18 cellular contexts compared by ENCODE assay signal in the genomic region with DNA sequence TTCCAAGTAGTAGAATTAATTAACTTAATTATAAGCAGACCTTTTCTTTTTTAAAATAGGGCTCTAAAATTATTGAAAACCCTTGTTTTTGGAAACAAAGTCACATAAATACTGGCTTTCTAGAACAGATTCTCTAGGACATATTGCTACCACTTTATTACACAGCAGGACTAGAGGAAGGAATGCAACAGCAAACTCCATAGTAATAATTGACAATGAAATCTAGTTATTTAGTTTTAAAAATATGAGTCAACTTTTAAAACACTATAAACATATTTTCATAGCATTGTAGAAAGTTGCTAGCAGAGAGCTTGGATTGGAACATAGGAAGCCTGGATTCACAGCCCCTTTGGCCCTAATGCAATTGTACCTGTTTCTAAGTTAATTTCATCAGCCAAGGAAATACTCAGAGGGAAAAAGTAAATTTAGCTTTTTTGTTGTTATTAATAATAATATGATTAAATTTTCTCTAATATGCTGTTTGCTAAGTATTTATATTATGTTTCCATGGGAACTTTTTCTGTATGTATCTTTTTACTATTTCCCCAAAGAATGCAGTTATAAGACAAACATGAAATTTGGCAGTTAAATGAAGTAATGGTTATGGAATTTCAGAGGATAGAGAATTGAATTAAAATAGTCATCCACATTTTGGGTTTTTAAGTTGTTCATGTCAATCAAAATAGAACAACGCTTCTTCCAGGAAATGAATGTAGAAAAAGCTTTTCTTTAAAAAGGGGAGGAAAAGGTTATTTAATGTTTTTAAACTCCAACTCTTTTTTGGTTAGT. TPM values are rescaled to one million over a fixed set of nuclear protein-coding genes. Genes with fewer than 3 reads are reported as not detected.
DNase-seq lines count a peak whose midpoint lies in the region; ATAC-seq and TF ChIP-seq lines count a peak whose summit lies in the region.
"Had no signal": no experiment of that assay in that cellular context is flagged by ENCODE, and none has a peak within 500 bp of the region (broad histone marks: within the 10 kb centered on the region; RNA-seq: fewer than 3 reads in every experiment).

No MANE protein-coding gene starts in this region.

- WGBS in GM23248 (ENCODE audit: low coverage in 1 of 2, low lambda C conversion rate in 2 of 2, missing lambda C conversion rate in 2 of 2), 2 experiments: 91 to 97% methylated on average over 1 of the region's 1 CpG
- WGBS in smooth muscle cell (ENCODE audit: low lambda C conversion rate): 100% methylated on average over 1 of the region's 1 CpG

- H3K27me3 Mint-ChIP-seq in CD4-positive, alpha-beta T cell: peaks cover 9% of the 10 kb centered on the region

- H3K79me2 ChIP-seq in GM23248 (ENCODE audit: insufficient read depth) (no peaks in the 10 kb centered on the region), smooth muscle cell (ENCODE audit: low read depth) (peaks cover 38% of the 10 kb centered on the region)

- H3K4me1 ChIP-seq in GM23248 (ENCODE audit: insufficient read depth) (peaks cover 23% of the 10 kb centered on the region), ascending aorta (peaks cover 3 to 8% of the 10 kb centered on the region in 2 donors), smooth muscle cell (ENCODE audit: low read depth) (peaks cover 3% of the 10 kb centered on the region)
- H3K4me1 ChIP-seq: adrenal gland, left lung, sigmoid colon had no signal

- H3K9me3 ChIP-seq in GM23248 (ENCODE audit: low read depth) (no peaks in the 10 kb centered on the region), ascending aorta (no peaks in the 10 kb centered on the region), smooth muscle cell (replicated peaks; ENCODE audit: low read depth) (no peaks in the 10 kb centered on the region)
- no peaks in the 10 kb centered on the region for H3K9me3 ChIP-seq in CD4-positive, alpha-beta T cell (ENCODE audit: control insufficient read depth, low read length)
- H3K9me3 ChIP-seq: adrenal gland, gastroesophageal sphincter, left lung, sigmoid colon had no signal

- H3K4me3 Mint-ChIP-seq in CD4-positive, alpha-beta T cell: no peak overlapping the region
- H3K4me3 Mint-ChIP-seq: CD14-positive monocyte had no signal

- in situ Hi-C loops in GM23248 (cut with MboI): no loop called here

- no peak overlapping the region for H2AFZ ChIP-seq in GM23248
- H2AFZ ChIP-seq in smooth muscle cell (ENCODE audit: low read depth): no peak overlapping the region

- H3K4me3 ChIP-seq in GM23248 (no peak overlapping the region), ascending aorta (no peak overlapping the region), fibroblast of pulmonary artery (replicated peaks; ENCODE audit: low read depth, low read length) (no peak overlapping the region), smooth muscle cell (no peak overlapping the region)
- H3K4me3 ChIP-seq: adrenal gland, gastroesophageal sphincter, left lung, sigmoid colon had no signal

- H3K4me2 ChIP-seq in GM23248 (ENCODE audit: unreplicated experiment) (peak overlapping the region; percentile 29), smooth muscle cell (no peak overlapping the region)

- H4K20me1 ChIP-seq in GM23248 (ENCODE audit: insufficient read depth): no peaks in the 10 kb centered on the region
- peaks cover 100% of the 10 kb centered on the region for H4K20me1 ChIP-seq in smooth muscle cell (ENCODE audit: low read depth)

- H3K27me3 ChIP-seq in GM23248 (replicated peaks; ENCODE audit: insufficient read depth) (no peaks in the 10 kb centered on the region), ascending aorta (no peaks in the 10 kb centered on the region), smooth muscle cell (ENCODE audit: low read depth) (no peaks in the 10 kb centered on the region)
- peaks cover 5% of the 10 kb centered on the region for H3K27me3 ChIP-seq in CD4-positive, alpha-beta T cell (ENCODE audit: control insufficient read depth, insufficient read depth, low read length)
- H3K27me3 ChIP-seq: adrenal gland, gastroesophageal sphincter, left lung, sigmoid colon had no signal

- no peak for ATAC-seq in CD4-positive, alpha-beta T cell (ENCODE audit: poor library complexity)
- ATAC-seq: gastroesophageal sphincter, left lung had no signal

- DNase-seq in GM23248: peak; percentile 34
- no peak for DNase-seq in ascending aorta (ENCODE audit: low spot score in 2 of 2)
- DNase-seq in fibroblast of pulmonary artery (ENCODE audit: low read depth): peak; percentile 36
- DNase-seq in smooth muscle cell (lab: John Stamatoyannopoulos, UW; ENCODE audit: unreplicated experiment): no peak
- no peak for DNase-seq in iPS-NIHi7 (ENCODE audit: extremely low spot score)
- no peak for DNase-seq in CD4-positive, alpha-beta T cell
- no peak for DNase-seq in HUDEP-2 (lab: John Stamatoyannopoulos, UW; ENCODE audit: unreplicated experiment in 76 of 76)
- DNase-seq: activated CD4-positive, alpha-beta T cell treated with anti-CD3 and anti-CD28 coated beads for 1 hour; adrenal gland; DMS153; left lung; NCI-H774; occipital lobe; sigmoid colon; T-helper 9 cell had no signal

- H3K27ac Mint-ChIP-seq in CD4-positive, alpha-beta T cell: no peak overlapping the region
- H3K27ac Mint-ChIP-seq: activated T-helper 2 cell treated with anti-CD3 and anti-CD28 coated beads, Interferon-gamma antibody, Interleukin-2, Interleukin-4, amounts not matched to agents 10 μg/mL and 5 μg/mL and 100 μg/mL, durations not matched to agents 14 hours and 24 hours and 36 hours had no signal

- intact Hi-C loops in ascending aorta (cut with DNase I): no loop called here
- intact Hi-C loops in CD4-positive, alpha-beta T cell (cut with DNase I, micrococcal nuclease): no loop called here

- CTCF ChIA-PET in CD4-positive, alpha-beta T cell (lab: Charles Lee): no interaction called here

- H3K4me1 Mint-ChIP-seq in CD4-positive, alpha-beta T cell (ENCODE audit: low read depth): no peaks in the 10 kb centered on the region
- H3K4me1 Mint-ChIP-seq: CD14-positive monocyte had no signal

- H3F3A ChIP-seq in GM23248 (ENCODE audit: insufficient read depth) (peaks cover 7% of the 10 kb centered on the region; the same call in 1 of the 2 replicates), smooth muscle cell (ENCODE audit: low read depth) (peaks cover 75% of the 10 kb centered on the region)

- H3K9me2 ChIP-seq in GM23248 (ENCODE audit: insufficient read depth): no peaks in the 10 kb centered on the region

- POLR2A ChIA-PET in CD4-positive, alpha-beta T cell (lab: Charles Lee): no interaction called here

- H3K27ac ChIP-seq in GM23248 (0 out of 2 replicates have a peak overlapping the region, but pooled peaks have one; percentile 15), ascending aorta (peak overlapping the region; percentile 8 to 48), smooth muscle cell (ENCODE audit: low read depth) (peak overlapping the region; percentile 72)
- no peak overlapping the region for H3K27ac ChIP-seq in CD4-positive, alpha-beta T cell (ENCODE audit: low read depth, low read length)
- H3K27ac ChIP-seq: adrenal gland, gastroesophageal sphincter, left lung had no signal

- H3K9ac ChIP-seq in GM23248 (no peak overlapping the region), smooth muscle cell (ENCODE audit: low read depth) (no peak overlapping the region)

- no peak for TF ChIP-seq CTCF in ascending aorta (IDR thresholded peaks at IDR 0.05)
- peak; percentile 24 for TF ChIP-seq CTCF in fibroblast of pulmonary artery (IDR thresholded peaks at IDR 0.05; ENCODE audit: low read length, missing control alignments)
- no peak for TF ChIP-seq CTCF in smooth muscle cell (IDR thresholded peaks at IDR 0.05; ENCODE audit: borderline replicate concordance, insufficient read depth, poor library complexity, severe bottlenecking)
- TF ChIP-seq CTCF in CD4-positive, alpha-beta T cell (IDR thresholded peaks at IDR 0.05): no peak

- peaks cover 52% of the 10 kb centered on the region for H3K36me3 ChIP-seq in GM23248 (ENCODE audit: low read depth)
- H3K36me3 ChIP-seq in ascending aorta: peaks cover 10 to 29% of the 10 kb centered on the region in 2 donors
- peaks cover 49% of the 10 kb centered on the region for H3K36me3 ChIP-seq in smooth muscle cell (ENCODE audit: low read depth)
- H3K36me3 ChIP-seq: adrenal gland, gastroesophageal sphincter, sigmoid colon had no signal

- H3K9me3 Mint-ChIP-seq in CD4-positive, alpha-beta T cell: no peaks in the 10 kb centered on the region
- H3K9me3 Mint-ChIP-seq: activated T-helper 2 cell treated with anti-CD3 and anti-CD28 coated beads, Interferon-gamma antibody, Interleukin-2, Interleukin-4, amounts not matched to agents 10 μg/mL and 5 μg/mL and 100 μg/mL, durations not matched to agents 14 hours and 24 hours and 36 hours had no signal

- no peaks in the 10 kb centered on the region for H3K36me3 Mint-ChIP-seq in CD4-positive, alpha-beta T cell (ENCODE audit: low read depth)

RNA-seq across cellular contexts. Expression of a gene that starts 45.6 kb away (rescaled TPM):
- total RNA-seq in GM23248 (2014; rRNA removed; shearing (Covaris generic)): 241 and 327 TPM in 2 replicates
- 98.5 and 98.9 TPM in 2 replicates for polyA plus RNA-seq in GM23248 (2016; fragmentation: Nextera tagmentation; extraction: Ambion mirVana)
- 333 TPM for total RNA-seq in ascending aorta
- total RNA-seq in smooth muscle cell: 2,724 and 3,065 TPM in 2 replicates
- 551 and 702 TPM in 2 replicates for polyA plus RNA-seq in smooth muscle cell
- total RNA-seq in CD4-positive, alpha-beta T cell: 1 to 10 TPM; 6.4 to 7.1 TPM
- total RNA-seq: activated T-helper 2 cell treated with anti-CD3 and anti-CD28 coated beads, Interferon-gamma antibody, Interleukin-2, Interleukin-4, amounts not matched to agents 10 μg/mL and 5 μg/mL and 100 μg/mL, durations not matched to agents 14 hours and 24 hours and 36 hours had no signal

Comparison
In these comparisons a context has a peak if more than half of its experiments do, and no peak if none do; other contexts are left out.
1. DNase-seq: peak in GM23248 (single experiment) and fibroblast of pulmonary artery (single experiment); none in ascending aorta (0 of 2), smooth muscle cell (single experiment), iPS-NIHi7 (single experiment), CD4-positive, alpha-beta T cell (0 of 10) and HUDEP-2 (0 of 76).
2. RNA of a gene that starts 45.6 kb away (total RNA-seq): 2,724 to 3,065 TPM in smooth muscle cell, 333 TPM in ascending aorta (single experiment) and 241 to 327 TPM in GM23248; 6.4 to 7.1 TPM in CD4-positive, alpha-beta T cell; every median in the first group is over 10 times any median in the second.